13 cellular contexts compared by ENCODE assay signal in the genomic region with DNA sequence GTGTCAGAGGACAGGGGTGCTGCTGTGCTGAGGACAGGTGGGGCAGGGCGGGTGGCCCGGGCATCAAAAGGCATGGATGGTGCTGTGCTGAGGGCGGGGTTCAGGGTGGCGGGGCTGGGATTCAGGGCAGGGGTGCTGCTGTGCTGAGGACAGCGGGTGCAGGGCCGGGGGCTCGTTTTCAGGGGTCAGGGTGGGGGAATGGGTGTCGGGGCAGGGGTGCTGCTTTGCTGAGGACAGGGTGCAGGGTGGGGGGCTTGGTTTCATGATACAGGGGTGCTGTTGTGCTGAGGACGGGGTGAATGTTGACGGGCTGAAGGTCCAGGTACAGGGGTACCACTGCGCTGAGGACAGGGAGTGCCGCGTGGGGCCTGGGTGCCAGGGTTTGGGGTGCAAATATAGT. TPM values are rescaled to one million over a fixed set of nuclear protein-coding genes. Genes with fewer than 3 reads are reported as not detected.
"Had no signal": no experiment of that assay in that cellular context is flagged by ENCODE, and none has a peak within 500 bp of the region (broad histone marks: within the 10 kb centered on the region; RNA-seq: fewer than 3 reads in every experiment).

No MANE protein-coding gene starts in this region.

RNA-seq across cellular contexts. Expression of gene PROP1, which starts 50.9 kb away (rescaled TPM):
- total RNA-seq: astrocyte, dermis microvascular lymphatic vessel endothelial cell, esophagus muscularis mucosa, gastrocnemius medialis, left ventricle myocardium superior, omental fat pad, posterior vena cava, renal cortical epithelial cell, Right ventricle myocardium inferior, sciatic nerve, SJSA1, testis had no signal
- polyA plus RNA-seq: small intestine had no signal
